In the genomic region with DNA sequence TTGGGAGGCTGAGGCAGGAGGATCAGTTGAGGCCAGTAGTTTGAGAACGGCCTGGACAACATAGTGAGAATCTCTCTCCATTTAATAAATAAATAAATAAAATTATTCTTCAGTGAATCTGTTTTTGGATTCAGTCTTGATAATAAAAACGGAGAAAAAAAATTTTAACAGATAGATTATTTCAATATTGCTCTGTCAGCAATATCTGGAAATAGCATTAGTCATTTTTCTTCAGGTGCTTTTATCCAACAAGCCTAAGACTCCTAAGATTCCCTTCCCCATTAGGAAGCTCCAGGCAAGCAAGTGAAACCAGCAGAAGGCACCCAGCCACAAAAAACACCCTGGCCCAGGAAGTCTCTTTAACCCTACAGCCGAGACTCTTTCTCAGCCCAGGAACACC, we compare ENCODE assay signal across 17 cellular contexts. TPM values are rescaled to one million over a fixed set of nuclear protein-coding genes. Genes with fewer than 3 reads are reported as not detected.
A peak's percentile ranks its signal among the peaks of the same experiment; 100 is the strongest.
DNase-seq lines count a peak whose midpoint lies in the region; ATAC-seq, FAIRE-seq and TF ChIP-seq lines count a peak whose summit lies in the region.
"Had no signal": no experiment of that assay in that cellular context is flagged by ENCODE, and none has a peak within 500 bp of the region (broad histone marks: within the 10 kb centered on the region; RNA-seq: fewer than 3 reads in every experiment).

No MANE protein-coding gene starts in this region.

- H3K56ac ChIP-seq in IMR-90 (ENCODE audit: extremely low read depth, insufficient read depth, low read length) = no peak overlapping the region

- no peak overlapping the region for H3K23ac ChIP-seq in IMR-90 (ENCODE audit: low read depth, low read length)

- H3K27ac ChIP-seq in A549 (no peak overlapping the region), IMR-90 (ENCODE audit: insufficient read depth, low read length) (no peak overlapping the region)

- TF ChIP-seq RAD21 in A549 (conservative IDR thresholded peaks at IDR 0.05 in 1 of 2, IDR thresholded peaks at IDR 0.05 in 1 of 2) (no peak), IMR-90 (IDR thresholded peaks at IDR 0.05; ENCODE audit: low read length) (no peak)

- in situ Hi-C loops in IMR-90 (cut with MboI; ENCODE audit: low sequenced_read_pairs) = no loop called here

- H3K4me1 ChIP-seq in A549 = no peaks in the 10 kb centered on the region
- H3K4me1 ChIP-seq in IMR-90 (ENCODE audit: control insufficient read depth, insufficient read depth, low read length) = peaks cover 5% of the 10 kb centered on the region; the same call in 1 of the 2 replicates
- H3K4me1 ChIP-seq: Caco-2 had no signal

- intact Hi-C loops in IMR-90 (cut with micrococcal nuclease) = no loop called here
- intact Hi-C loops in dendritic cell treated with granulocyte-macrophage colony-stimulating factor and Interleukin-4, amounts not matched to agents 40 ng/mL and 50 ng/mL, for 4 days (cut with micrococcal nuclease) = no loop called here

- H4K91ac ChIP-seq in IMR-90 (ENCODE audit: insufficient read depth, low read depth, low read length) = no peak overlapping the region

- H3K9me3 Mint-ChIP-seq in dendritic cell treated with granulocyte-macrophage colony-stimulating factor and Interleukin-4, amounts not matched to agents 40 ng/mL and 50 ng/mL, for 4 days = no peaks in the 10 kb centered on the region
- no peaks in the 10 kb centered on the region for H3K9me3 Mint-ChIP-seq in memory B cell
- peaks cover 1% of the 10 kb centered on the region; the same call in 1 of the 2 replicates for H3K9me3 Mint-ChIP-seq in HFFc6
- H3K9me3 Mint-ChIP-seq: H9 had no signal

- H2BK120ac ChIP-seq in IMR-90 (ENCODE audit: low read depth, low read length) = no peak overlapping the region

- dilution Hi-C loops in IMR-90 (cut with HindIII; ENCODE audit: low sequenced_read_pairs, unreplicated experiment) = no loop called here

- CTCF ChIA-PET in A549 (lab: Yijun Ruan, JAX) (no interaction called here), IMR-90 (lab: Yijun Ruan, JAX) (no interaction called here)

- no peaks in the 10 kb centered on the region for H3K27me3 Mint-ChIP-seq in dendritic cell treated with granulocyte-macrophage colony-stimulating factor and Interleukin-4, amounts not matched to agents 40 ng/mL and 50 ng/mL, for 4 days
- no peaks in the 10 kb centered on the region for H3K27me3 Mint-ChIP-seq in memory B cell
- no peaks in the 10 kb centered on the region; the same call in 1 of the 2 replicates for H3K27me3 Mint-ChIP-seq in HFFc6 (ENCODE audit: insufficient read depth)
- H3K27me3 Mint-ChIP-seq: B cell had no signal

- peak overlapping the region; percentile 93 for H3K27ac Mint-ChIP-seq in dendritic cell treated with granulocyte-macrophage colony-stimulating factor and Interleukin-4, amounts not matched to agents 40 ng/mL and 50 ng/mL, for 4 days
- peak overlapping the region; percentile 62 for H3K27ac Mint-ChIP-seq in memory B cell
- no peak overlapping the region for H3K27ac Mint-ChIP-seq in HFFc6
- H3K27ac Mint-ChIP-seq: B cell, H9 had no signal

- no peak overlapping the region for H2AK5ac ChIP-seq in IMR-90 (ENCODE audit: low read depth, low read length)

- H2BK5ac ChIP-seq in IMR-90 (ENCODE audit: low read depth, low read length, poor library complexity, severe bottlenecking) = no peak overlapping the region

- ATAC-seq in A549 (no peak), IMR-90 (ENCODE audit: low read depth) (no peak), memory B cell (ENCODE audit: low read depth) (no peak)

- POLR2A ChIA-PET in A549 (lab: Yijun Ruan, JAX) (no interaction called here), IMR-90 (lab: Charles Lee; ENCODE audit: unreplicated experiment) (no interaction called here)

- peaks cover 61% of the 10 kb centered on the region for H3K4me1 Mint-ChIP-seq in dendritic cell treated with granulocyte-macrophage colony-stimulating factor and Interleukin-4, amounts not matched to agents 40 ng/mL and 50 ng/mL, for 4 days (ENCODE audit: low read depth)
- peaks cover 21% of the 10 kb centered on the region for H3K4me1 Mint-ChIP-seq in memory B cell
- H3K4me1 Mint-ChIP-seq in HFFc6 (ENCODE audit: low read depth) = peaks cover 22% of the 10 kb centered on the region
- H3K4me1 Mint-ChIP-seq: H9 had no signal

- WGBS in A549 (ENCODE audit: missing lambda C conversion rate) = 91% methylated on average over 3 of the region's 3 CpGs
- no CpG with 5 or more reads among the region's 3 CpGs for WGBS in IMR-90 (ENCODE audit: extremely low coverage in 2 of 2, insufficient read length in 1 of 2), 2 experiments

- H3K4me2 ChIP-seq in A549 (no peak overlapping the region), IMR-90 (ENCODE audit: low read depth, low read length) (no peak overlapping the region)

- H3K14ac ChIP-seq in IMR-90 (replicated peaks; ENCODE audit: low read depth, low read length) = no peak overlapping the region

- H3K9me3 ChIP-seq in A549 (no peaks in the 10 kb centered on the region), IMR-90 (ENCODE audit: control insufficient read depth, insufficient read depth, low read length) (no peaks in the 10 kb centered on the region)
- H3K9me3 ChIP-seq: Caco-2 had no signal

- H4K20me1 ChIP-seq in IMR-90 (ENCODE audit: insufficient read depth, low read length) = no peaks in the 10 kb centered on the region
- H4K20me1 ChIP-seq: BLaER1 treated with 17β-estradiol and CSF1 and Interleukin-3, amounts not matched to agents 10 nM and 100 nM had no signal

- H4K5ac ChIP-seq in IMR-90 (ENCODE audit: low read depth, low read length) = no peak overlapping the region

- H3K9me1 ChIP-seq in IMR-90 (ENCODE audit: insufficient read depth, low read length) = peaks cover 2% of the 10 kb centered on the region; the same call in 1 of the 2 replicates

- TF ChIP-seq POLR2A in A549 (IDR thresholded peaks at IDR 0.05; ENCODE audit: low read length) = no peak
- no peak for TF ChIP-seq POLR2A in IMR-90 (IDR thresholded peaks at IDR 0.05; ENCODE audit: low read depth, low read length)

- H4K8ac ChIP-seq in IMR-90 (ENCODE audit: low read depth in 2 of 2, low read length in 2 of 2) = no peak overlapping the region

- H3K9ac ChIP-seq in IMR-90 (ENCODE audit: low read depth, low read length) = no peak overlapping the region

- H3K79me1 ChIP-seq in IMR-90 (ENCODE audit: low read depth in 1 of 2, low read length in 2 of 2) = peaks cover 11 to 20% of the 10 kb centered on the region in 2 experiments

- no peak overlapping the region for H3K4me3 Mint-ChIP-seq in dendritic cell treated with granulocyte-macrophage colony-stimulating factor and Interleukin-4, amounts not matched to agents 40 ng/mL and 50 ng/mL, for 4 days
- H3K4me3 Mint-ChIP-seq in memory B cell (no peak overlapping the region), HFFc6 (no peak overlapping the region)
- H3K4me3 Mint-ChIP-seq: B cell, H9 had no signal

- BruUV-seq in IMR-90 (replicated peaks; lab: Mats Ljungman, UMichigan) = no TSS peak

- TF ChIP-seq EP300 in A549 (IDR thresholded peaks at IDR 0.05) = no peak

- H2AFZ ChIP-seq in IMR-90 (replicated peaks; ENCODE audit: low read length, poor library complexity) = no peak overlapping the region

- H3K4me3 ChIP-seq in A549 = no peak overlapping the region
- no peak overlapping the region for H3K4me3 ChIP-seq in IMR-90 (ENCODE audit: insufficient read depth, low read depth, low read length)
- H3K4me3 ChIP-seq: BLaER1 treated with 17β-estradiol and CSF1 and Interleukin-3, amounts not matched to agents 10 nM and 100 nM had no signal

- no peak for FAIRE-seq in A549 (lab: Jason Lieb, UNC)

- TF ChIP-seq CTCF in A549 (IDR thresholded peaks at IDR 0.05) = no peak
- no peak for TF ChIP-seq CTCF in IMR-90 (conservative IDR thresholded peaks at IDR 0.05; ENCODE audit: low read depth, low read length)
- no peak for TF ChIP-seq CTCF in HFFc6 (IDR thresholded peaks at IDR 0.05)

- DNase-seq in A549 (ENCODE audit: low read depth in 1 of 2, low spot score in 1 of 2) (no peak), IMR-90 (no peak), memory B cell (ENCODE audit: low spot score in 2 of 2) (no peak), NCI-H2107 (lab: John Stamatoyannopoulos, UW) (no peak), HFFc6 (no peak), inferior parietal cortex (ENCODE audit: extremely low spot score) (no peak)
- DNase-seq: 8988T, Caco-2, DMS153, DMS79 treated with DMSO at 0.1 percent for 48 hours, GF-D8, GOT3, H9, KBM-7 had no signal

- H3K36me3 Mint-ChIP-seq in dendritic cell treated with granulocyte-macrophage colony-stimulating factor and Interleukin-4, amounts not matched to agents 40 ng/mL and 50 ng/mL, for 4 days (ENCODE audit: low read depth) = peaks cover 31% of the 10 kb centered on the region
- H3K36me3 Mint-ChIP-seq in memory B cell = peaks cover 16% of the 10 kb centered on the region
- H3K36me3 Mint-ChIP-seq in HFFc6 (ENCODE audit: low read depth) = peaks cover 24% of the 10 kb centered on the region

- H2BK15ac ChIP-seq in IMR-90 (ENCODE audit: low read depth, low read length) = no peak overlapping the region

- H3K4ac ChIP-seq in IMR-90 (ENCODE audit: low read depth, low read length) = no peak overlapping the region

- no peaks in the 10 kb centered on the region for H3K27me3 ChIP-seq in IMR-90 (ENCODE audit: control insufficient read depth, insufficient read depth, low read length)
- H3K27me3 ChIP-seq: BLaER1 treated with 17β-estradiol and CSF1 and Interleukin-3, amounts not matched to agents 10 nM and 100 nM had no signal

- no peak overlapping the region for H2AK9ac ChIP-seq in IMR-90 (replicated peaks; ENCODE audit: low read depth, low read length, poor library complexity)

- H3K18ac ChIP-seq in IMR-90 (ENCODE audit: low read depth, low read length) = no peak overlapping the region

- no peak overlapping the region for H2BK20ac ChIP-seq in IMR-90 (ENCODE audit: low read depth, low read length)

- H3K36me3 ChIP-seq in IMR-90 (ENCODE audit: control insufficient read depth, insufficient read depth, low read length) = 0 out of 2 replicates have a peak, but pooled peaks cover 2% of the 10 kb centered on the region

TF ChIP-seq in A549, 52 proteins besides CTCF, POLR2A, EP300 and RAD21 (continues in another document):
- TF ChIP-seq HOXB13 (CRISPR knock-in tag; IDR thresholded peaks at IDR 0.05; ENCODE audit: low read depth) (no peak), MAFK (IDR thresholded peaks at IDR 0.05; ENCODE audit: partially characterized antibody) (peak; percentile 82)

RNA-seq across cellular contexts. Expression of gene LPAR6, which starts 21.3 kb away (rescaled TPM):
- polyA plus RNA-seq in A549 (2011; rRNA removed) (4.9 and 6.0 TPM in 2 replicates), A549 (2017; fragmentation: RNase III; extraction: RNeasy Plus Mini Kit Qiagen cat#74134 plus additional on column Dnase treatment) (1.3 to 2.5 TPM (median 2.0 TPM) in 3 replicates), IMR-90 (2012; rRNA removed) (0.99 and 2.0 TPM in 2 replicates)
- polyA plus RNA-seq in A549 (2012; cell fraction: cytosol; rRNA removed) = 0.69 and 0.75 TPM in 2 replicates
- 0.32 and 0.49 TPM in 2 replicates for polyA plus RNA-seq in A549 (2012; cell fraction: nucleus; rRNA removed)
- 0.58 and 1.7 TPM in 2 replicates for polyA minus RNA-seq in A549 (2011; rRNA and poly(A)+ RNA removed)
- total RNA-seq in IMR-90 (2012; rRNA removed) = 1.4 and 4.4 TPM in 2 replicates
- polyA plus RNA-seq in IMR-90 (2012; cell fraction: cytosol; rRNA removed) = 0.14 and 0.45 TPM in 2 replicates
- 0.04 and 1.5 TPM in 2 replicates for polyA plus RNA-seq in IMR-90 (2012; cell fraction: nucleus; rRNA removed; ENCODE audit: low replicate concordance)
- 1 to 10 TPM; 4.8 to 6.7 (median 5.7) TPM for total RNA-seq in HFFc6 (2021; fragmentation: NEBNext Ultra II Directional; extraction: Animal tissue kit (Norgen Biotek cat#: 25700))
- total RNA-seq: Caco-2 had no signal
